In genomic region chr6:149428606-149429005, GRCh38 we compare ENCODE assay signal across 28 cellular contexts. TPM values are rescaled to one million over a fixed set of nuclear protein-coding genes. Genes with fewer than 3 reads are reported as not detected.
"Had no signal": no experiment of that assay in that cellular context is flagged by ENCODE, and none has a peak within 500 bp of the region (broad histone marks: within the 10 kb centered on the region; RNA-seq: fewer than 3 reads in every experiment).

No MANE protein-coding gene starts in this region.

- H3K9me3 ChIP-seq: ascending aorta, SJSA1 had no signal

- H3K27ac Mint-ChIP-seq: activated B cell treated with CpG ODN at 0.5 μM for 24 hours; activated T-helper 2 cell treated with anti-CD3 and anti-CD28 coated beads, Interferon-gamma antibody, Interleukin-2, Interleukin-4, amounts not matched to agents 10 μg/mL and 5 μg/mL and 100 μg/mL, durations not matched to agents 14 hours and 24 hours and 36 hours; IgD-negative memory B cell; T-helper 1 cell treated with Interleukin-12 subunit alpha and Interleukin-12 subunit beta and Interleukin-4 antibody, amounts not matched to agents 30 μg/mL and 1 μg/mL, for 36 hours had no signal

- ATAC-seq: activated T-cell treated with anti-CD3 and anti-CD28 coated beads, Interleukin-2, amount 50 U/mL, for 4 hours; PC-3; SK-N-SH treated with all-trans-retinoic acid at 6 μM for 48 hours had no signal

- DNase-seq: activated B cell treated with CpG ODN at 0.5 μM for 24 hours; activated CD4-positive, alpha-beta T cell treated with anti-CD3 and anti-CD28 coated beads for 1 hour; activated CD8-positive, alpha-beta memory T cell treated with anti-CD3 and anti-CD28 coated beads for 24 hours; activated naive CD4-positive, alpha-beta T cell treated with anti-CD3 and anti-CD28 coated beads, Interleukin-2, amount 50 U/mL, for 16 hours; activated T-cell treated with anti-CD3 and anti-CD28 coated beads, Interleukin-2, amount 50 U/mL, for 4 hours; amniotic stem cell; KG1; NCI-H1048; NCI-H146; NCI-H1930; NCI-H2171; NCI-H345; NCI-H510A; NCI-H526 treated with DMSO at 0.1 percent for 48 hours; PC-3; SHP77; SW 1271; T1000 had no signal

- H3K27ac ChIP-seq: ascending aorta, SJSA1 had no signal

- H3K27me3 ChIP-seq: ascending aorta, SJSA1 had no signal

- H3K4me3 ChIP-seq: ascending aorta, SJSA1 had no signal

- H3K4me3 Mint-ChIP-seq: activated B cell treated with CpG ODN at 0.5 μM for 24 hours; activated T-cell treated with anti-CD3 and anti-CD28 coated beads, Interleukin-2, amount 50 U/mL, for 4 hours; brain; central memory CD8-positive, alpha-beta T cell; IgD-negative memory B cell; T-helper 1 cell treated with Interleukin-12 subunit alpha and Interleukin-12 subunit beta and Interleukin-4 antibody, amounts not matched to agents 30 μg/mL and 1 μg/mL, for 36 hours had no signal

- H3K36me3 ChIP-seq: ascending aorta, SJSA1 had no signal

- H3K27me3 Mint-ChIP-seq: activated B cell treated with CpG ODN at 0.5 μM for 24 hours; brain; central memory CD8-positive, alpha-beta T cell had no signal

- H3K9me3 Mint-ChIP-seq: activated B cell treated with CpG ODN at 0.5 μM for 24 hours; activated T-cell treated with anti-CD3 and anti-CD28 coated beads, Interleukin-2, amount 50 U/mL, for 4 hours; activated T-helper 2 cell treated with anti-CD3 and anti-CD28 coated beads, Interferon-gamma antibody, Interleukin-2, Interleukin-4, amounts not matched to agents 10 μg/mL and 5 μg/mL and 100 μg/mL, durations not matched to agents 14 hours and 24 hours and 36 hours; brain; central memory CD8-positive, alpha-beta T cell; IgD-negative memory B cell; T-helper 1 cell treated with Interleukin-12 subunit alpha and Interleukin-12 subunit beta and Interleukin-4 antibody, amounts not matched to agents 30 μg/mL and 1 μg/mL, for 36 hours had no signal

- H3K36me3 Mint-ChIP-seq: brain, IgD-negative memory B cell had no signal

RNA-seq across cellular contexts. Expression of gene SUMO4, which starts 28.5 kb away (rescaled TPM):
- total RNA-seq: ascending aorta, M059J had no signal

RNA-seq across cellular contexts. Expression of gene ZC3H12D, which starts 56.2 kb away (rescaled TPM):
- total RNA-seq: LHCN-M2, PC-3, SJSA1 had no signal
